Comparison of ENCODE assay signal across 8 cellular contexts in genomic region chr5:110441035-110441434, GRCh38.
A peak's percentile ranks its signal among the peaks of the same experiment; 100 is the strongest.
DNase-seq lines count a peak whose midpoint lies in the region; ATAC-seq and TF ChIP-seq lines count a peak whose summit lies in the region.

No MANE protein-coding gene starts in this region.

- POLR2A ChIA-PET in RWPE1 (lab: Yijun Ruan, JAX; ENCODE audit: low non-redundant PET): no interaction called here

- H3K27ac ChIP-seq in 22Rv1 (no peak overlapping the region), RWPE1 (no peak overlapping the region)

- CTCF ChIA-PET in RWPE1 (lab: Yijun Ruan, JAX): no interaction called here

- TF ChIP-seq CTCF in 22Rv1 (IDR thresholded peaks at IDR 0.05) (peak; percentile 61), RWPE1 (conservative IDR thresholded peaks at IDR 0.05; ENCODE audit: low read depth) (peak; percentile 26)

- peak; percentile 69 for ATAC-seq in GM18498 (IDR thresholded peaks at IDR 0.05; ENCODE audit: unreplicated experiment)
- peak; percentile 56 for ATAC-seq in HG03103 (IDR thresholded peaks at IDR 0.05; ENCODE audit: low read depth, unreplicated experiment)

- DNase-seq in RWPE1 (ENCODE audit: low spot score): peak; percentile 31
- DNase-seq in iPS DF 19.7 (ENCODE audit: low read depth, low spot score): peak; percentile 9
- no peak for DNase-seq in stimulated activated CD8-positive, alpha-beta memory T cell treated with anti-CD3 and anti-CD28 coated beads, Interleukin-4, amount 100 ng/mL, for 48 hours
- no peak for DNase-seq in DMS153 treated with DMSO at 0.1 percent for 48 hours (lab: John Stamatoyannopoulos, UW; ENCODE audit: unreplicated experiment)
- DNase-seq in NCI-H1436 treated with DMSO at 0.1 percent for 48 hours (lab: John Stamatoyannopoulos, UW): no peak

Comparison
In these comparisons a context has a peak if more than half of its experiments do, and no peak if none do; other contexts are left out.
1. DNase-seq: peak in RWPE1 (single experiment) and iPS DF 19.7 (single experiment); none in stimulated activated CD8-positive, alpha-beta memory T cell treated with anti-CD3 and anti-CD28 coated beads, Interleukin-4, amount 100 ng/mL, for 48 hours (single experiment), DMS153 treated with DMSO at 0.1 percent for 48 hours (single experiment) and NCI-H1436 treated with DMSO at 0.1 percent for 48 hours (single experiment).